In genomic region chr6:18119236-18119635, GRCh38 we compare ENCODE assay signal across 19 cellular contexts.
"Had no signal": no experiment of that assay in that cellular context is flagged by ENCODE, and none has a peak within 500 bp of the region (broad histone marks: within the 10 kb centered on the region; RNA-seq: fewer than 3 reads in every experiment).

No MANE protein-coding gene starts in this region.

- H3K9me3 ChIP-seq: esophagus squamous epithelium, left lung, psoas muscle, sigmoid colon, thoracic aorta had no signal

- H3K4me2 ChIP-seq: neural progenitor cell had no signal

- ATAC-seq: left lung; naive thymus-derived CD4-positive, alpha-beta T cell; psoas muscle; right cardiac atrium; stimulated activated memory B cell treated with anti-CD40 and anti-IgM and Interleukin-4, amounts not matched to agents 10 μg/mL and 1 μg/mL and 100 μg/mL, for 72 hours; stimulated activated naive CD8-positive, alpha-beta T cell treated with anti-CD3 and anti-CD28 coated beads, Interleukin-15, Interleukin-2, amounts not matched to agents 100 U/mL and 50 U/mL, for 24 hours had no signal

- H3K9ac ChIP-seq: neural progenitor cell had no signal

- H3K4me1 ChIP-seq: neural progenitor cell had no signal

- H3K27me3 ChIP-seq: esophagus squamous epithelium, left lung, sigmoid colon, spleen, tibial nerve had no signal

- DNase-seq: dermis blood vessel endothelial cell; effector memory CD4-positive, alpha-beta T cell; erythroblast; esophagus squamous epithelium; kidney; left lung; mesenchymal stem cell; naive thymus-derived CD4-positive, alpha-beta T cell; psoas muscle; right cardiac atrium; sigmoid colon; spleen; stimulated activated CD4-positive, alpha-beta T cell treated with anti-CD3 and anti-CD28 coated beads, Interleukin-4, amount 100 ng/mL, for 4 hours; stimulated activated naive CD8-positive, alpha-beta T cell treated with anti-CD3 and anti-CD28 coated beads, Interleukin-15, Interleukin-2, amounts not matched to agents 100 U/mL and 50 U/mL, for 24 hours had no signal

- H2AFZ ChIP-seq: neural progenitor cell had no signal

- H3K27ac ChIP-seq: coronary artery, esophagus squamous epithelium, left lung, neural progenitor cell, psoas muscle, sigmoid colon, spleen, thoracic aorta, tibial nerve had no signal

- H3K36me3 ChIP-seq: esophagus squamous epithelium, left lung, neural progenitor cell, sigmoid colon, spleen, thoracic aorta had no signal

- H3K4me3 ChIP-seq: coronary artery, esophagus squamous epithelium, left lung, neural progenitor cell, psoas muscle, sigmoid colon, spleen, thoracic aorta, tibial nerve had no signal
